In the genomic region with DNA sequence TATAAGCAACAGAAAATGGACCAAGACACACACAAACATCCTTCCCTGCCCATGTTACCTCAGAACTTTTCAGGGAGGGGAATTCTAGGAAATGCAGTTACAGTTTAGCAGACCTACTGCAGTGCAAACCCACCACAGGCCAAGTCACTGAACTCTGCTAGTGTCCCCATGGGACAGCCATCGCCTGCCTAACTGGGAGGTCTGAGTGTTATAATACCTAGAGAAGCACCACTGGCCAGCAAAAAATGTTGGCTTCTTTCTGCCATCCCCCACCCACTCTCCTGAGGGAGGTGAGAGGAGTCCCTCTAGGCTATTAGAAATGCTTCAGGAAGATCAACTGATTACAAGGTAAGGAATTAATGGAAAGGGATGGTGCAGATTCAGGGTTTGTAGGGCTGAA, we compare ENCODE assay signal across 19 cellular contexts.
"Had no signal": no experiment of that assay in that cellular context is flagged by ENCODE, and none has a peak within 500 bp of the region (broad histone marks: within the 10 kb centered on the region; RNA-seq: fewer than 3 reads in every experiment).

No MANE protein-coding gene starts in this region.

- H3K27me3 ChIP-seq: right lobe of liver, suprapubic skin, upper lobe of right lung had no signal

- H3K9me3 Mint-ChIP-seq: activated CD4-positive, alpha-beta memory T cell treated with anti-CD3 and anti-CD28 coated beads, Interleukin-2, amount 10 ng/mL, durations not matched to agents 7 days and 5 days; effector memory CD8-positive, alpha-beta T cell; natural killer cell had no signal

- DNase-seq: activated CD4-positive, alpha-beta memory T cell treated with anti-CD3 and anti-CD28 coated beads, Interleukin-2, amount 10 ng/mL, durations not matched to agents 7 days and 5 days; activated CD4-positive, alpha-beta T cell treated with anti-CD3 and anti-CD28 coated beads for 1 hour; activated CD8-positive, alpha-beta memory T cell treated with anti-CD3 and anti-CD28 coated beads, Interleukin-2, amount 50 U/mL, for 4 hours; activated T-cell treated with anti-CD3 and anti-CD28 coated beads, Interleukin-2, amount 50 U/mL, for 72 hours; caudate nucleus; cortex of kidney; effector memory CD8-positive, alpha-beta T cell; hippocampal formation; lower lobe of right lung; midbrain; natural killer cell; psoas muscle; right lobe of liver; stimulated activated CD4-positive, alpha-beta T cell treated with anti-CD3 and anti-CD28 coated beads, Interleukin-2, amount 100 ng/mL, for 24 hours; stimulated activated naive CD4-positive, alpha-beta T cell treated with Interleukin-2 at 50 U/mL for 16 hours; T-helper 9 cell; upper lobe of right lung had no signal

- H3K27ac Mint-ChIP-seq: activated CD4-positive, alpha-beta memory T cell treated with anti-CD3 and anti-CD28 coated beads, Interleukin-2, amount 10 ng/mL, durations not matched to agents 7 days and 5 days; activated T-cell treated with anti-CD3 and anti-CD28 coated beads, Interleukin-2, amount 50 U/mL, for 72 hours; effector memory CD8-positive, alpha-beta T cell; natural killer cell had no signal

- H3K4me3 Mint-ChIP-seq: activated CD4-positive, alpha-beta memory T cell treated with anti-CD3 and anti-CD28 coated beads, Interleukin-2, amount 10 ng/mL, durations not matched to agents 7 days and 5 days; activated T-cell treated with anti-CD3 and anti-CD28 coated beads, Interleukin-2, amount 50 U/mL, for 72 hours; effector memory CD8-positive, alpha-beta T cell; natural killer cell had no signal

- H3K27ac ChIP-seq: epithelial cell of prostate, psoas muscle, right lobe of liver, suprapubic skin, upper lobe of right lung had no signal

- H3K36me3 ChIP-seq: lower lobe of right lung, right lobe of liver, suprapubic skin, upper lobe of right lung had no signal

- H3K4me3 ChIP-seq: lower lobe of right lung, psoas muscle, right lobe of liver, suprapubic skin, upper lobe of right lung had no signal

- H3K36me3 Mint-ChIP-seq: natural killer cell had no signal

- ATAC-seq: activated T-cell treated with anti-CD3 and anti-CD28 coated beads, Interleukin-2, amount 50 U/mL, for 72 hours; effector memory CD8-positive, alpha-beta T cell; lower lobe of right lung; natural killer cell; psoas muscle; right lobe of liver; upper lobe of right lung had no signal

- H3K9me3 ChIP-seq: lower lobe of right lung, psoas muscle, right lobe of liver, suprapubic skin, upper lobe of right lung had no signal
